ENCODE assay signal across 24 cellular contexts in genomic region chrX:53246231-53246630, GRCh38.
"Had no signal": no experiment of that assay in that cellular context is flagged by ENCODE, and none has a peak within 500 bp of the region (broad histone marks: within the 10 kb centered on the region; RNA-seq: fewer than 3 reads in every experiment).

No MANE protein-coding gene starts in this region.

- H3K27ac ChIP-seq: colonic mucosa, epithelial cell of prostate, esophagus squamous epithelium, gastrocnemius medialis, heart right ventricle, left lung, lower lobe of right lung had no signal

- H3K36me3 ChIP-seq: colonic mucosa had no signal

- H3K9me3 ChIP-seq: colonic mucosa, esophagus squamous epithelium, gastrocnemius medialis, heart right ventricle, left lung, lower lobe of right lung, mucosa of descending colon had no signal

- ATAC-seq: effector memory CD8-positive, alpha-beta T cell; esophagus mucosa; gastrocnemius medialis; heart right ventricle; left cardiac atrium; left lung; left ventricle myocardium superior; lower lobe of right lung; mucosa of descending colon had no signal

- H3K27me3 ChIP-seq: colonic mucosa, esophagus squamous epithelium, left lung had no signal

- H3K4me1 ChIP-seq: colonic mucosa, esophagus squamous epithelium, gastrocnemius medialis, heart right ventricle, left lung, lower lobe of right lung had no signal

- H3K4me3 ChIP-seq: colonic mucosa, esophagus squamous epithelium, gastrocnemius medialis, heart right ventricle, left lung, lower lobe of right lung, mucosa of descending colon had no signal

- FAIRE-seq: endometrium, islet of Langerhans, keratinocyte had no signal

- DNase-seq: colonic mucosa; cortex of kidney; effector CD8-positive, alpha-beta T cell; effector memory CD8-positive, alpha-beta T cell; endodermal cell; erythroblast; esophagus squamous epithelium; foreskin fibroblast; foreskin melanocyte; gastrocnemius medialis; glutamatergic neuron; heart right ventricle; hippocampal formation; left cardiac atrium; left lung; left ventricle myocardium superior; lower lobe of right lung; mesenchymal stem cell; mucosa of descending colon had no signal
